7 cellular contexts compared by ENCODE assay signal in the genomic region with DNA sequence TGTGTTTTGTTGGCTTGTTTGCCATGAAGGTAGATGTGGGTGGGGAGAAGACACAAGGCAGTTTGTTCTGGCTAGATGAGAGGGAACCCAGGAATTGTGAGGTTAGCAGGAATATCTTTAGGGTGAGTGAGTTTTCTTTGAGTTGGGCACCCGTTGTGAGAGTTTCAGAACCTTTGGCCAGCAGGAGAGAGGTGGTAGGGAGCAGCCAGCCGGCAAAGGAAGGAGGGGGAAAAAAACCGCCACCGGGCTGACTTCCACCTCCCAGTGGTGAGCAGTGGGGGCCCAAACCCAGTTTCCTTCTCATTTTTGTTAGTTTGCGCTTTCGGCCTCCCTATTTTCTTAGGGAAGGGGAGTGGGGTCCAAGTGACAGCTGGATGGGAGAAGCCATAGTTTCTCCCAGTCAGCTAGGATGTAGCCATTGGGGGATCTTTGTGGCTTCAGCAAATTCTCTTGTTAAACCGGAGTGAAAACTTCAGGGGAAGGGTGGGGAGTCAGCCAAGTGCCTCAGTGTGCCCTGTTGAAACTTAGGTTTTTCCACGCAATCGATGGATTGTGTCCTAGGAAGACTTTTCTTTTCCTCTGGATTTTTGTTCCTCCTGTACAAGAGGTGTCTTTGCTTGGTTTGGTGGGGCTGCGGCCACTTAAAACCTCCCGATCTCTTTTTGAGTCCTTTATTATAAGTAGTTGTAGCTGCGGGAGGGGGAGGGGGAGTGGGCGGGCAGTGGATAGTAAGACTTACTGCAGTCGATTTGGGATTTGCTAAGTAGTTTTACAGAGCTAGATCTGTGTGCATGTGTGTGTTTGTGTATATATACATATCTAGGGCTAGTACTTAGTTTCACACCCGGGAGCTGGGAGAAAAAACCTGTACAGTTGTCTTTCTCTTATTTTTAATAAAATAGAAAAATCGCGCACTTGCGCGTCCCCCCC. TPM values are rescaled to one million over a fixed set of nuclear protein-coding genes. Genes with fewer than 3 reads are reported as not detected.
A peak's percentile ranks its signal among the peaks of the same experiment; 100 is the strongest.
DNase-seq lines count a peak whose midpoint lies in the region; TF ChIP-seq lines count a peak whose summit lies in the region.
"Had no signal": no experiment of that assay in that cellular context is flagged by ENCODE, and none has a peak within 500 bp of the region (broad histone marks: within the 10 kb centered on the region; RNA-seq: fewer than 3 reads in every experiment).

No MANE protein-coding gene starts in this region.

- peak overlapping the region; percentile 98 for H3K4me2 ChIP-seq in BLaER1

- intact Hi-C loops in esophagus squamous epithelium (cut with DNase I) (no loop called here), spleen (cut with DNase I; ENCODE audit: low total_unique reads) (no loop called here), posterior cingulate gyrus (cut with DNase I) (no loop called here)

- no peak for TF ChIP-seq POLR2A in esophagus squamous epithelium (IDR thresholded peaks at IDR 0.05)
- no peak for TF ChIP-seq POLR2A in spleen (IDR thresholded peaks at IDR 0.05)

- TF ChIP-seq CTCF in esophagus squamous epithelium (IDR thresholded peaks at IDR 0.05) = no peak
- TF ChIP-seq CTCF in spleen (IDR thresholded peaks at IDR 0.05 in 8 of 11, conservative IDR thresholded peaks at IDR 0.05 in 3 of 11) = no peak

- no peak overlapping the region for H3K27ac ChIP-seq in BLaER1
- H3K27ac ChIP-seq in esophagus squamous epithelium = peak overlapping the region; percentile 37 to 94 (median 88)
- peak overlapping the region in 4 of 8 donors; percentile 3 to 78 (median 32) for H3K27ac ChIP-seq in spleen

- H3K27me3 ChIP-seq in BLaER1 (peaks cover 87% of the 10 kb centered on the region), esophagus squamous epithelium (peaks cover 0 to 6% (median 0%) of the 10 kb centered on the region in 4 donors), spleen (replicated peaks in 1 of 7) (peaks cover 0 to 99% (median 49%) of the 10 kb centered on the region in 7 donors)

- H3K4me1 ChIP-seq in BLaER1 (peaks cover 34% of the 10 kb centered on the region), esophagus squamous epithelium (peaks cover 38 to 72% (median 43%) of the 10 kb centered on the region in 3 donors), spleen (peaks cover 22 to 73% (median 66%) of the 10 kb centered on the region in 6 donors)

- H3K9me3 ChIP-seq in BLaER1 (peaks cover 8% of the 10 kb centered on the region; the same call in 1 of the 2 replicates), esophagus squamous epithelium (no peaks in the 10 kb centered on the region), spleen (no peaks in the 10 kb centered on the region)

- no peaks in the 10 kb centered on the region for H3K36me3 ChIP-seq in BLaER1
- peaks cover 0 to 3% (median 0%) of the 10 kb centered on the region in 3 donors for H3K36me3 ChIP-seq in esophagus squamous epithelium
- no peaks in the 10 kb centered on the region for H3K36me3 ChIP-seq in spleen

- H3K4me3 ChIP-seq in BLaER1 = 0 out of 2 replicates have a peak overlapping the region, but pooled peaks have one; percentile 71
- peak overlapping the region; percentile 51 to 69 (median 62) for H3K4me3 ChIP-seq in esophagus squamous epithelium
- H3K4me3 ChIP-seq in spleen = peak overlapping the region in 7 of 8 donors; percentile 27 to 76 (median 52)

- DNase-seq in NCI-H748 (lab: John Stamatoyannopoulos, UW; ENCODE audit: unreplicated experiment) = peak; percentile 23
- DNase-seq in esophagus squamous epithelium (lab: John Stamatoyannopoulos, UW) = no peak
- no peak for DNase-seq in spleen
- no peak for DNase-seq in posterior cingulate gyrus
- DNase-seq in cerebellum (ENCODE audit: low spot score) = no peak

- WGBS in esophagus squamous epithelium, 2 donors = 2 to 4% methylated on average over 18 to 19 of the region's 19 CpGs
- 1 to 4% (median 3%) methylated on average over 18 to 19 of the region's 19 CpGs for WGBS in spleen, 5 donors

- peaks cover 43% of the 10 kb centered on the region for H4K20me1 ChIP-seq in BLaER1

- no peak overlapping the region for H3K9ac ChIP-seq in BLaER1

RNA-seq across cellular contexts. Expression of a gene that starts 1.1 kb away (rescaled TPM):
- total RNA-seq in esophagus squamous epithelium (10 to 100 TPM; 14.3 to 22.5 (median 20.7) TPM), spleen (1 to 10 TPM in 5 of 7 donors, under 1 TPM in 1, not detected in 1; 0.94 to 2.2 (median 1.7) TPM), cerebellum (5.7 TPM)
- polyA plus RNA-seq in spleen = 1 to 10 TPM; 1.7 to 3.9 (median 1.9) TPM

RNA-seq across cellular contexts. Expression of a gene that starts 16.5 kb away (rescaled TPM):
- total RNA-seq in esophagus squamous epithelium (not detected), spleen (not detected), cerebellum (not detected)
- polyA plus RNA-seq in spleen = not detected
- total RNA-seq: subcutaneous adipose tissue had no signal

RNA-seq across cellular contexts. Expression of a gene that starts 37.5 kb away (rescaled TPM):
- total RNA-seq in esophagus squamous epithelium (10 to 100 TPM; 24.6 to 38.1 (median 29.5) TPM), spleen (10 to 100 TPM; 14.5 to 31.0 (median 15.3) TPM), cerebellum (17.9 TPM)
- 10 to 100 TPM; 15.7 to 17.5 (median 15.8) TPM for polyA plus RNA-seq in spleen

RNA-seq across cellular contexts. Expression of a gene that starts 42.5 kb away (rescaled TPM):
- total RNA-seq in esophagus squamous epithelium (100 to 1,000 TPM; 192 to 499 (median 281) TPM), spleen (100 to 1,000 TPM; 254 to 407 (median 337) TPM), cerebellum (387 TPM)
- polyA plus RNA-seq in spleen = 100 to 1,000 TPM; 275 to 364 (median 331) TPM
